ENCODE assay signal across 24 cellular contexts in genomic region chr11:68531129-68531693, GRCh38.
"Had no signal": no experiment of that assay in that cellular context is flagged by ENCODE, and none has a peak within 500 bp of the region (broad histone marks: within the 10 kb centered on the region; RNA-seq: fewer than 3 reads in every experiment).

No MANE protein-coding gene starts in this region.

- ATAC-seq: activated T-cell treated with anti-CD3 and anti-CD28 coated beads, Interleukin-2, amount 50 U/mL, for 72 hours; gastroesophageal sphincter; left colon; stimulated activated naive CD8-positive, alpha-beta T cell treated with anti-CD3 and anti-CD28 coated beads, Interleukin-15, amount 100 ng/mL, for 72 hours had no signal

- H3K27ac ChIP-seq: esophagus muscularis mucosa, gastroesophageal sphincter, spleen, tibial artery had no signal

- H3K9me3 Mint-ChIP-seq: activated naive CD4-positive, alpha-beta T cell treated with anti-CD3 and anti-CD28 coated beads for 36 hours; activated T-cell treated with anti-CD3 and anti-CD28 coated beads, Interleukin-2, amount 50 U/mL, for 72 hours; brain; stimulated activated naive CD8-positive, alpha-beta T cell treated with anti-CD3 and anti-CD28 coated beads, Interleukin-15, amount 100 ng/mL, for 72 hours had no signal

- FAIRE-seq: colon, endothelial cell of umbilical vein, urothelium cell line had no signal

- H3K4me3 Mint-ChIP-seq: activated naive CD4-positive, alpha-beta T cell treated with anti-CD3 and anti-CD28 coated beads for 36 hours; activated T-cell treated with anti-CD3 and anti-CD28 coated beads, Interleukin-2, amount 50 U/mL, for 72 hours; brain; stimulated activated naive CD8-positive, alpha-beta T cell treated with anti-CD3 and anti-CD28 coated beads, Interleukin-15, amount 100 ng/mL, for 72 hours had no signal

- H3K9me3 ChIP-seq: esophagus muscularis mucosa, gastroesophageal sphincter, spleen, tibial artery had no signal

- H3K4me3 ChIP-seq: esophagus muscularis mucosa, gastroesophageal sphincter, spleen, tibial artery had no signal

- H3K27ac Mint-ChIP-seq: activated naive CD4-positive, alpha-beta T cell treated with anti-CD3 and anti-CD28 coated beads for 36 hours; activated T-cell treated with anti-CD3 and anti-CD28 coated beads, Interleukin-2, amount 50 U/mL, for 72 hours; brain; stimulated activated naive CD8-positive, alpha-beta T cell treated with anti-CD3 and anti-CD28 coated beads, Interleukin-15, amount 100 ng/mL, for 72 hours had no signal

- DNase-seq: activated CD4-positive, alpha-beta T cell treated with anti-CD3 and anti-CD28 coated beads for 4 hours; activated CD4-positive, alpha-beta T cell treated with anti-CD3 and anti-CD28 coated beads, Interleukin-2, amount 50 U/mL, for 48 hours; activated CD4-positive, CD25-positive, alpha-beta regulatory T cell; activated CD8-positive, alpha-beta memory T cell treated with anti-CD3 and anti-CD28 coated beads, Interleukin-2, amount 50 U/mL, for 48 hours; activated effector memory CD4-positive, alpha-beta T cell treated with Interleukin-2 at 50 U/mL for 16 hours; activated naive CD4-positive, alpha-beta T cell treated with anti-CD3 and anti-CD28 coated beads for 36 hours; activated T-cell treated with anti-CD3 and anti-CD28 coated beads, Interleukin-2, amount 50 U/mL, for 72 hours; aorta; central memory CD4-positive, alpha-beta T cell; effector memory CD4-positive, alpha-beta T cell; head of caudate nucleus; islet precursor cell; left colon; mesenchymal stem cell; spleen; stimulated activated naive CD8-positive, alpha-beta T cell treated with anti-CD3 and anti-CD28 coated beads, Interleukin-15, amount 100 ng/mL, for 72 hours; T1000; tibial artery had no signal

- H3K27me3 Mint-ChIP-seq: brain; stimulated activated naive CD8-positive, alpha-beta T cell treated with anti-CD3 and anti-CD28 coated beads, Interleukin-15, amount 100 ng/mL, for 72 hours had no signal
